ENCODE assay signal across 10 cellular contexts in genomic region chr14:42950363-42950762, GRCh38.
"Had no signal": no experiment of that assay in that cellular context is flagged by ENCODE, and none has a peak within 500 bp of the region (broad histone marks: within the 10 kb centered on the region; RNA-seq: fewer than 3 reads in every experiment).

No MANE protein-coding gene starts in this region.

- H3K27ac Mint-ChIP-seq: GM23338, H9, HFFc6 had no signal

- ATAC-seq: GM23338, HCT116 had no signal

- H3K4me1 ChIP-seq: HAP-1 had no signal

- FAIRE-seq: H1, H54 had no signal

- H3K9ac ChIP-seq: GM23248 had no signal

- H3K27ac ChIP-seq: GM23248 had no signal

- H3K4me3 Mint-ChIP-seq: GM23338, H9, HFFc6 had no signal

- H2AFZ ChIP-seq: GM23248, GM23338 had no signal

- H3K4me1 Mint-ChIP-seq: GM23338 had no signal

- H3K4me3 ChIP-seq: GM23248, GM23338, HAP-1 had no signal

- H3K9me3 ChIP-seq: HAP-1 had no signal

- H3K4me2 ChIP-seq: GM23338 had no signal

- H3K36me3 ChIP-seq: HAP-1 had no signal

- DNase-seq: GM23248, H7, H9, HCEC 1CT, HFFc6 had no signal
